23 cellular contexts compared by ENCODE assay signal in genomic region chr2:215937190-215937589, GRCh38.
DNase-seq lines count a peak whose midpoint lies in the region; ATAC-seq and TF ChIP-seq lines count a peak whose summit lies in the region.
"Had no signal": no experiment of that assay in that cellular context is flagged by ENCODE, and none has a peak within 500 bp of the region (broad histone marks: within the 10 kb centered on the region; RNA-seq: fewer than 3 reads in every experiment).

No MANE protein-coding gene starts in this region.

- in situ Hi-C loops in mammary epithelial cell (cut with MboI; ENCODE audit: low sequenced_read_pairs in 2 of 2) = no loop called here

- DNase-seq in mammary epithelial cell (peak; percentile 32), breast epithelium (ENCODE audit: low spot score in 2 of 2) (no peak), epithelial cell of esophagus (ENCODE audit: low read depth) (peak; percentile 81), foreskin keratinocyte (peak in 1 of 2 donors; percentile 62), NCI-H82 (lab: John Stamatoyannopoulos, UW) (no peak)
- no peak for DNase-seq in activated CD4-positive, alpha-beta T cell treated with anti-CD3 and anti-CD28 coated beads, Interleukin-2, amount 50 U/mL, for 48 hours
- DNase-seq: 8988T; ACHN; AML-193; BE2C; CD4-positive, alpha-beta T cell; CD8-positive, alpha-beta memory T cell; DMS 273 treated with DMSO at 0.1 percent for 48 hours; DMS79; EL; GDM1; HFFc6 had no signal

- TF ChIP-seq CTCF in mammary epithelial cell (conservative IDR thresholded peaks at IDR 0.05 in 1 of 2, IDR thresholded peaks at IDR 0.05 in 1 of 2; ENCODE audit: extremely low read depth in 1 of 2, insufficient read depth in 1 of 2, low read depth in 1 of 2, low read length in 2 of 2) (no peak), breast epithelium (IDR thresholded peaks at IDR 0.05) (no peak), epithelial cell of esophagus (IDR thresholded peaks at IDR 0.05; ENCODE audit: insufficient read depth, low read depth, low read length, missing control alignments) (no peak), foreskin keratinocyte (conservative IDR thresholded peaks at IDR 0.05) (no peak)

- TF ChIP-seq POLR2A in breast epithelium (IDR thresholded peaks at IDR 0.05) = no peak

- H3K27ac ChIP-seq in mammary epithelial cell (ENCODE audit: insufficient read depth, low read depth, low read length) = no peak overlapping the region
- H3K27ac ChIP-seq in breast epithelium = no peak overlapping the region
- no peak overlapping the region for H3K27ac ChIP-seq in foreskin keratinocyte
- H3K27ac ChIP-seq: A549; BLaER1 treated with 17β-estradiol and CSF1 and Interleukin-3, amounts not matched to agents 10 nM and 100 nM had no signal

- dilution Hi-C loops in mammary epithelial cell (cut with HindIII; ENCODE audit: low sequenced_read_pairs) = no loop called here

- ATAC-seq in foreskin keratinocyte (peak; percentile 50), HG03565 (IDR thresholded peaks at IDR 0.05; ENCODE audit: unreplicated experiment) (no peak)
- ATAC-seq: A549, GM12878, GM23338 had no signal

- H3K4me2 ChIP-seq in mammary epithelial cell (ENCODE audit: insufficient read depth, low read depth, low read length) = no peak overlapping the region
- H3K4me2 ChIP-seq: A549; BLaER1 treated with 17β-estradiol and CSF1 and Interleukin-3, amounts not matched to agents 10 nM and 100 nM; GM23338 had no signal

- no TSS peak for BruUV-seq in mammary epithelial cell (replicated peaks; lab: Mats Ljungman, UMichigan)

- CTCF ChIA-PET in mammary epithelial cell (lab: Charles Lee; ENCODE audit: low non-redundant PET) = no interaction called here

- WGBS in mammary epithelial cell (ENCODE audit: low coverage, missing lambda C conversion rate) = 66% methylated on average over 3 of the region's 3 CpGs

- H2AFZ ChIP-seq in mammary epithelial cell (ENCODE audit: low read depth, low read length) = no peak overlapping the region
- H2AFZ ChIP-seq: GM23338 had no signal

- no peaks in the 10 kb centered on the region for H3K79me2 ChIP-seq in mammary epithelial cell (ENCODE audit: insufficient read depth, low read length)

- no peaks in the 10 kb centered on the region for H4K20me1 ChIP-seq in mammary epithelial cell (ENCODE audit: insufficient read depth, low read length)
- H4K20me1 ChIP-seq: BLaER1 treated with 17β-estradiol and CSF1 and Interleukin-3, amounts not matched to agents 10 nM and 100 nM had no signal

- peaks cover 6% of the 10 kb centered on the region for H3K4me1 ChIP-seq in mammary epithelial cell (ENCODE audit: insufficient read depth, low read length)
- no peaks in the 10 kb centered on the region for H3K4me1 ChIP-seq in breast epithelium
- H3K4me1 ChIP-seq in foreskin keratinocyte = no peaks in the 10 kb centered on the region
- H3K4me1 ChIP-seq: A549; BE2C; BLaER1 treated with 17β-estradiol and CSF1 and Interleukin-3, amounts not matched to agents 10 nM and 100 nM; HAP-1 had no signal

- H3K9me3 ChIP-seq in mammary epithelial cell (replicated peaks; ENCODE audit: insufficient read depth, low read length) = no peaks in the 10 kb centered on the region
- no peaks in the 10 kb centered on the region for H3K9me3 ChIP-seq in breast epithelium
- H3K9me3 ChIP-seq: A549; BE2C; BLaER1 treated with 17β-estradiol and CSF1 and Interleukin-3, amounts not matched to agents 10 nM and 100 nM; HAP-1 had no signal

- H3K36me3 ChIP-seq in mammary epithelial cell (ENCODE audit: insufficient read depth, low read length) = no peaks in the 10 kb centered on the region
- H3K36me3 ChIP-seq in breast epithelium = no peaks in the 10 kb centered on the region
- H3K36me3 ChIP-seq: HAP-1 had no signal

- no peaks in the 10 kb centered on the region for H3K27me3 ChIP-seq in mammary epithelial cell (ENCODE audit: insufficient read depth, low read length)
- H3K27me3 ChIP-seq in breast epithelium = no peaks in the 10 kb centered on the region
- H3K27me3 ChIP-seq in foreskin keratinocyte = no peaks in the 10 kb centered on the region
- H3K27me3 ChIP-seq: BE2C; BLaER1 treated with 17β-estradiol and CSF1 and Interleukin-3, amounts not matched to agents 10 nM and 100 nM had no signal

- no peak overlapping the region for H3K9ac ChIP-seq in mammary epithelial cell (ENCODE audit: insufficient read depth, low read length)
- H3K9ac ChIP-seq: BLaER1 treated with 17β-estradiol and CSF1 and Interleukin-3, amounts not matched to agents 10 nM and 100 nM had no signal

- no peak overlapping the region for H3K4me3 ChIP-seq in mammary epithelial cell (replicated peaks in 1 of 3; ENCODE audit: insufficient read depth in 1 of 3, low read depth in 2 of 3, low read length in 3 of 3)
- no peak overlapping the region for H3K4me3 ChIP-seq in breast epithelium
- no peak overlapping the region for H3K4me3 ChIP-seq in epithelial cell of esophagus (ENCODE audit: low read length)
- H3K4me3 ChIP-seq: A549; BLaER1 treated with 17β-estradiol and CSF1 and Interleukin-3, amounts not matched to agents 10 nM and 100 nM; GM12878; GM23338; HAP-1 had no signal

- intact Hi-C loops in mammary epithelial cell (cut with micrococcal nuclease) = no loop called here
- intact Hi-C loops in breast epithelium (cut with DNase I; ENCODE audit: low total_unique reads) = no loop called here

Comparison
In these comparisons a context has a peak if more than half of its experiments do, and no peak if none do; other contexts are left out.
1. DNase-seq: peak in mammary epithelial cell (single experiment) and epithelial cell of esophagus (single experiment); none in breast epithelium (0 of 2), NCI-H82 (single experiment) and activated CD4-positive, alpha-beta T cell treated with anti-CD3 and anti-CD28 coated beads, Interleukin-2, amount 50 U/mL, for 48 hours (0 of 2).